In genomic region chr1:107058245-107059032, GRCh38 we compare ENCODE assay signal across 9 cellular contexts. TPM values are rescaled to one million over a fixed set of nuclear protein-coding genes. Genes with fewer than 3 reads are reported as not detected.
DNase-seq lines count a peak whose midpoint lies in the region; ATAC-seq, FAIRE-seq and TF ChIP-seq lines count a peak whose summit lies in the region.
"Had no signal": no experiment of that assay in that cellular context is flagged by ENCODE, and none has a peak within 500 bp of the region (broad histone marks: within the 10 kb centered on the region; RNA-seq: fewer than 3 reads in every experiment).

No MANE protein-coding gene starts in this region.

- peaks cover 9% of the 10 kb centered on the region for H3K36me3 Mint-ChIP-seq in WTC11

- peaks cover 29% of the 10 kb centered on the region for H3K4me1 ChIP-seq in left ventricle myocardium inferior
- H3K4me1 ChIP-seq in iPS-18a (ENCODE audit: control insufficient read depth, low read depth, low read length): peaks cover 11% of the 10 kb centered on the region
- peaks cover 15% of the 10 kb centered on the region for H3K4me1 ChIP-seq in vagina

- peaks cover 26% of the 10 kb centered on the region for H3K4me1 Mint-ChIP-seq in WTC11

- TF ChIP-seq CTCF in left ventricle myocardium inferior (IDR thresholded peaks at IDR 0.05; ENCODE audit: borderline replicate concordance): no peak
- TF ChIP-seq CTCF in WTC11 (IDR thresholded peaks at IDR 0.05): no peak
- TF ChIP-seq CTCF in vagina (IDR thresholded peaks at IDR 0.05): no peak

- POLR2A ChIA-PET in WTC11 (lab: Charles Lee): no interaction called here

- TF ChIP-seq POLR2A in vagina (IDR thresholded peaks at IDR 0.05): no peak

- peak overlapping the region; percentile 79 for H3K27ac Mint-ChIP-seq in WTC11

- no peaks in the 10 kb centered on the region for H3K9me3 Mint-ChIP-seq in WTC11

- H3K9ac ChIP-seq in iPS-18a (ENCODE audit: low read length): peak overlapping the region; percentile 93

- intact Hi-C loops in left ventricle myocardium inferior (cut with micrococcal nuclease): no loop called here
- intact Hi-C loops in Right ventricle myocardium superior (cut with DNase I): no loop called here
- intact Hi-C loops in vagina (cut with DNase I): no loop called here

- DNase-seq in left ventricle myocardium inferior (no peak), Right ventricle myocardium superior (no peak), WTC11 (ENCODE audit: low spot score) (no peak), vagina (ENCODE audit: extremely low spot score in 2 of 2) (no peak), GM19239 (ENCODE audit: insufficient read length, low spot score) (no peak)

- no peak for ATAC-seq in Right ventricle myocardium superior (ENCODE audit: poor library complexity)
- ATAC-seq in WTC11: no peak
- ATAC-seq in HG03565 (IDR thresholded peaks at IDR 0.05; ENCODE audit: unreplicated experiment): no peak
- ATAC-seq in GM21619 (IDR thresholded peaks at IDR 0.05; ENCODE audit: unreplicated experiment): no peak

- H3K27me3 Mint-ChIP-seq in WTC11 (ENCODE audit: low read depth): no peaks in the 10 kb centered on the region

- no peaks in the 10 kb centered on the region for H3K27me3 ChIP-seq in left ventricle myocardium inferior (ENCODE audit: low read depth)
- H3K27me3 ChIP-seq in iPS-18a (ENCODE audit: control insufficient read depth, insufficient read depth, low read length): no peaks in the 10 kb centered on the region
- no peaks in the 10 kb centered on the region for H3K27me3 ChIP-seq in vagina

- peak overlapping the region; percentile 90 for H3K4me3 Mint-ChIP-seq in WTC11

- no peaks in the 10 kb centered on the region for H3K9me3 ChIP-seq in left ventricle myocardium inferior (replicated peaks)
- no peaks in the 10 kb centered on the region for H3K9me3 ChIP-seq in iPS-18a (ENCODE audit: control insufficient read depth, low read depth, low read length)
- no peaks in the 10 kb centered on the region for H3K9me3 ChIP-seq in vagina

- H3K36me3 ChIP-seq in left ventricle myocardium inferior (peaks cover 16% of the 10 kb centered on the region), iPS-18a (ENCODE audit: control insufficient read depth, low read depth, low read length) (peaks cover 4% of the 10 kb centered on the region), vagina (no peaks in the 10 kb centered on the region)

- no peak for FAIRE-seq in GM19239 (lab: Jason Lieb, UNC)
- FAIRE-seq: TTC549 had no signal

- H3K4me3 ChIP-seq in left ventricle myocardium inferior: peak overlapping the region; percentile 89
- H3K4me3 ChIP-seq in iPS-18a (ENCODE audit: low read length): peak overlapping the region; percentile 98
- peak overlapping the region in 1 of 2 donors; percentile 82 for H3K4me3 ChIP-seq in vagina

- CTCF ChIA-PET in WTC11 (lab: Charles Lee): interaction anchor here (2.0 kb wide), 1 partner anchor 82 kb away, joined by 5 read pairs; the partner anchor contains the start of gene NTNG1

- H3K27ac ChIP-seq in left ventricle myocardium inferior (replicated peaks) (no peak overlapping the region), iPS-18a (ENCODE audit: low read length) (no peak overlapping the region), vagina (peak overlapping the region; percentile 76)

TF ChIP-seq in WTC11, 78 proteins besides CTCF, POLR2A, EP300 and RAD21 (continues in another document):
- TF ChIP-seq IRF2 (CRISPR knock-in tag; IDR thresholded peaks at IDR 0.05; ENCODE audit: borderline replicate concordance, low read depth) (no peak), ETV6 (CRISPR knock-in tag; IDR thresholded peaks at IDR 0.05) (no peak), JUN (CRISPR knock-in tag; IDR thresholded peaks at IDR 0.05) (no peak), STAT6 (CRISPR knock-in tag; conservative IDR thresholded peaks at IDR 0.05; ENCODE audit: low read depth) (no peak), MXD4 (CRISPR knock-in tag; IDR thresholded peaks at IDR 0.05; ENCODE audit: borderline replicate concordance) (no peak)
- TF ChIP-seq, protein P1, sequence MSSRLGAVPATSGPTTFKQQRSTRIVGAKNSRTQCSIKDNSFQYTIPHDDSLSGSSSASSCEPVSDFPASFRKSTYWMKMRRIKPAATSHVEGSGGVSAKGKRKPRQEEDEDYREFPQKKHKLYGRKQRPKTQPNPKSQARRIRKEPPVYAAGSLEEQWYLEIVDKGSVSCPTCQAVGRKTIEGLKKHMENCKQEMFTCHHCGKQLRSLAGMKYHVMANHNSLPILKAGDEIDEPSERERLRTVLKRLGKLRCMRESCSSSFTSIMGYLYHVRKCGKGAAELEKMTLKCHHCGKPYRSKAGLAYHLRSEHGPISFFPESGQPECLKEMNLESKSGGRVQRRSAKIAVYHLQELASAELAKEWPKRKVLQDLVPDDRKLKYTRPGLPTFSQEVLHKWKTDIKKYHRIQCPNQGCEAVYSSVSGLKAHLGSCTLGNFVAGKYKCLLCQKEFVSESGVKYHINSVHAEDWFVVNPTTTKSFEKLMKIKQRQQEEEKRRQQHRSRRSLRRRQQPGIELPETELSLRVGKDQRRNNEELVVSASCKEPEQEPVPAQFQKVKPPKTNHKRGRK (CRISPR knock-in tag; IDR thresholded peaks at IDR 0.05; ENCODE audit: borderline replicate concordance): no peak
- TF ChIP-seq, protein P2, sequence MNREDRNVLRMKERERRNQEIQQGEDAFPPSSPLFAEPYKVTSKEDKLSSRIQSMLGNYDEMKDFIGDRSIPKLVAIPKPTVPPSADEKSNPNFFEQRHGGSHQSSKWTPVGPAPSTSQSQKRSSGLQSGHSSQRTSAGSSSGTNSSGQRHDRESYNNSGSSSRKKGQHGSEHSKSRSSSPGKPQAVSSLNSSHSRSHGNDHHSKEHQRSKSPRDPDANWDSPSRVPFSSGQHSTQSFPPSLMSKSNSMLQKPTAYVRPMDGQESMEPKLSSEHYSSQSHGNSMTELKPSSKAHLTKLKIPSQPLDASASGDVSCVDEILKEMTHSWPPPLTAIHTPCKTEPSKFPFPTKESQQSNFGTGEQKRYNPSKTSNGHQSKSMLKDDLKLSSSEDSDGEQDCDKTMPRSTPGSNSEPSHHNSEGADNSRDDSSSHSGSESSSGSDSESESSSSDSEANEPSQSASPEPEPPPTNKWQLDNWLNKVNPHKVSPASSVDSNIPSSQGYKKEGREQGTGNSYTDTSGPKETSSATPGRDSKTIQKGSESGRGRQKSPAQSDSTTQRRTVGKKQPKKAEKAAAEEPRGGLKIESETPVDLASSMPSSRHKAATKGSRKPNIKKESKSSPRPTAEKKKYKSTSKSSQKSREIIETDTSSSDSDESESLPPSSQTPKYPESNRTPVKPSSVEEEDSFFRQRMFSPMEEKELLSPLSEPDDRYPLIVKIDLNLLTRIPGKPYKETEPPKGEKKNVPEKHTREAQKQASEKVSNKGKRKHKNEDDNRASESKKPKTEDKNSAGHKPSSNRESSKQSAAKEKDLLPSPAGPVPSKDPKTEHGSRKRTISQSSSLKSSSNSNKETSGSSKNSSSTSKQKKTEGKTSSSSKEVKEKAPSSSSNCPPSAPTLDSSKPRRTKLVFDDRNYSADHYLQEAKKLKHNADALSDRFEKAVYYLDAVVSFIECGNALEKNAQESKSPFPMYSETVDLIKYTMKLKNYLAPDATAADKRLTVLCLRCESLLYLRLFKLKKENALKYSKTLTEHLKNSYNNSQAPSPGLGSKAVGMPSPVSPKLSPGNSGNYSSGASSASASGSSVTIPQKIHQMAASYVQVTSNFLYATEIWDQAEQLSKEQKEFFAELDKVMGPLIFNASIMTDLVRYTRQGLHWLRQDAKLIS (CRISPR knock-in tag; IDR thresholded peaks at IDR 0.05; ENCODE audit: borderline replicate concordance): no peak

RNA-seq across cellular contexts. Expression of gene PRMT6, which starts 2.0 kb away (rescaled TPM):
- total RNA-seq in left ventricle myocardium inferior (4.1 TPM), Right ventricle myocardium superior (4.3 TPM), WTC11 (2021) (30.7 to 35.3 TPM (median 31.1 TPM) in 3 replicates), vagina (11.0 TPM)
